In genomic region chr15:64702816-64703631, GRCh38 we compare ENCODE assay signal across 8 cellular contexts.
DNase-seq lines count a peak whose midpoint lies in the region; ATAC-seq, FAIRE-seq and TF ChIP-seq lines count a peak whose summit lies in the region.

No MANE protein-coding gene starts in this region.

- no peak overlapping the region for H3K27ac ChIP-seq in PC-3 (ENCODE audit: low read length)
- peak overlapping the region; percentile 94 for H3K27ac ChIP-seq in muscle layer of colon (ENCODE audit: low read depth, low read length)

- H3K9ac ChIP-seq in PC-3 (ENCODE audit: low read length) (peak overlapping the region; percentile 85), muscle layer of colon (ENCODE audit: low read length) (peak overlapping the region; percentile 79)

- intact Hi-C loops in PC-3 (cut with micrococcal nuclease), result no loop called here

- no peaks in the 10 kb centered on the region for H3K27me3 Mint-ChIP-seq in activated T-cell treated with anti-CD3 and anti-CD28 coated beads, Interleukin-2, amount 50 U/mL, for 24 hours

- peak; percentile 85 for ATAC-seq in GM21619 (IDR thresholded peaks at IDR 0.05; ENCODE audit: unreplicated experiment)
- peak; percentile 99 for ATAC-seq in PC-3

- H3K4me3 Mint-ChIP-seq in activated T-cell treated with anti-CD3 and anti-CD28 coated beads, Interleukin-2, amount 50 U/mL, for 24 hours, result peak overlapping the region; percentile 85

- POLR2A ChIA-PET in PC-3 (lab: Charles Lee; ENCODE audit: unreplicated experiment), result no interaction called here

- no peak for TF ChIP-seq POLR2A in erythroblast (IDR thresholded peaks at IDR 0.05; ENCODE audit: low read length)

- H3F3A ChIP-seq in PC-3 (ENCODE audit: low read length, unreplicated experiment), result no peaks in the 10 kb centered on the region

- CTCF ChIA-PET in PC-3 (lab: Charles Lee), result no interaction called here

- H3K9me3 Mint-ChIP-seq in activated T-cell treated with anti-CD3 and anti-CD28 coated beads, Interleukin-2, amount 50 U/mL, for 24 hours, result no peaks in the 10 kb centered on the region

- no peak for TF ChIP-seq CTCF in D721Med (IDR thresholded peaks at IDR 0.05; ENCODE audit: insufficient read depth, missing control alignments)
- no peak for TF ChIP-seq CTCF in PC-3 (conservative IDR thresholded peaks at IDR 0.05; ENCODE audit: low read depth, low read length)

- peak overlapping the region; percentile 93 for H3K4me3 ChIP-seq in PC-3 (ENCODE audit: low read length)
- H3K4me3 ChIP-seq in muscle layer of colon (ENCODE audit: low read depth in 1 of 2, low read length in 2 of 2), result peak overlapping the region; percentile 67 to 92

- no TSS peak for BruUV-seq in PC-3 (replicated peaks; lab: Mats Ljungman, UMichigan)

- H3K4me1 Mint-ChIP-seq in activated T-cell treated with anti-CD3 and anti-CD28 coated beads, Interleukin-2, amount 50 U/mL, for 24 hours (ENCODE audit: low read depth), result peaks cover 51% of the 10 kb centered on the region

- H3K36me3 Mint-ChIP-seq in activated T-cell treated with anti-CD3 and anti-CD28 coated beads, Interleukin-2, amount 50 U/mL, for 24 hours (ENCODE audit: low read depth), result peaks cover 9% of the 10 kb centered on the region

- peak overlapping the region; percentile 78 for H3K27ac Mint-ChIP-seq in activated T-cell treated with anti-CD3 and anti-CD28 coated beads, Interleukin-2, amount 50 U/mL, for 24 hours

- DNase-seq in D721Med (ENCODE audit: insufficient read length, low spot score), result peak; percentile 96
- peak; percentile 97 for DNase-seq in KBM-7
- DNase-seq in PC-3, result peak; percentile 82
- DNase-seq in activated T-cell treated with anti-CD3 and anti-CD28 coated beads, Interleukin-2, amount 50 U/mL, for 24 hours, result peak; percentile 97
- DNase-seq in erythroblast (lab: John Stamatoyannopoulos, UW), result peak; percentile 92 to 95
- DNase-seq in stimulated activated CD8-positive, alpha-beta memory T cell treated with anti-CD3 and anti-CD28 coated beads, Interleukin-4, amount 100 ng/mL, for 48 hours, result peak; percentile 98

- H3K79me2 ChIP-seq in PC-3 (ENCODE audit: low read length), result peaks cover 48% of the 10 kb centered on the region

- H3K9me2 ChIP-seq in PC-3 (replicated peaks; ENCODE audit: low read length), result no peaks in the 10 kb centered on the region

- H3K4me1 ChIP-seq in PC-3 (ENCODE audit: insufficient read depth, low read length), result peaks cover 34% of the 10 kb centered on the region
- H3K4me1 ChIP-seq in muscle layer of colon (ENCODE audit: insufficient read depth, low read length), result peaks cover 47% of the 10 kb centered on the region

- in situ Hi-C loops in KBM-7 (cut with MboI; ENCODE audit: low pct_unique_long_range_greater_than_20kb, low sequenced_read_pairs), result no loop called here

- H3K9me3 ChIP-seq in PC-3 (ENCODE audit: low read length) (no peaks in the 10 kb centered on the region), muscle layer of colon (ENCODE audit: low read length) (no peaks in the 10 kb centered on the region)

- H3K27me3 ChIP-seq in PC-3 (ENCODE audit: low read length), result no peaks in the 10 kb centered on the region
- H3K27me3 ChIP-seq in muscle layer of colon (ENCODE audit: control insufficient read depth in 1 of 2, insufficient read depth in 2 of 2, low read length in 2 of 2), result no peaks in the 10 kb centered on the region

- peaks cover 14% of the 10 kb centered on the region; the same call in 1 of the 2 replicates for H4K20me1 ChIP-seq in PC-3 (ENCODE audit: low read length)

- peak overlapping the region; percentile 74 for H2AFZ ChIP-seq in PC-3 (ENCODE audit: low read length)

- H3K36me3 ChIP-seq in PC-3 (ENCODE audit: low read depth, low read length), result no peaks in the 10 kb centered on the region
- H3K36me3 ChIP-seq in muscle layer of colon (ENCODE audit: insufficient read depth, low read length), result peaks cover 8% of the 10 kb centered on the region

- peak overlapping the region; percentile 84 for H3K4me2 ChIP-seq in PC-3 (ENCODE audit: low read length)

- FAIRE-seq in D721Med (lab: Jason Lieb, UNC), result no peak
